16 cellular contexts compared by ENCODE assay signal in the genomic region with DNA sequence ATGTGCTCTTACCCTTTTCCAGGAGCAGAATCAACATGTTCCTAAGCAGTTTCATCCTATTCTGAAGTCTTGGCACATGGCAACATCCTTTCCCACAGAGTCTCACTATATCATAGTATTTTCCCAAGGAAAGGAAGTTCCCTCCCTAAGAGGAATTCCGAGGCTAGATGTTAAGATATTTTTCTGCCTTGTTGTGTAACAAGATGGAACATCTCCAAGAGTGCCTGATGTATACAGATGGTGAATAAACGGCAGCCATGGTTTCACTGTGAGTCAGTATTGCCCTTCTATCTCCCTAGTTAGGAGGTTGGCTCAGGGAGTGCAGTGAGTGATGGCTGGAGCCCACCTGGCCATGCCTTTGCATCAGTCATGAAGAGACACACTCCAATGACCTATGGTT. TPM values are rescaled to one million over a fixed set of nuclear protein-coding genes. Genes with fewer than 3 reads are reported as not detected.
A peak's percentile ranks its signal among the peaks of the same experiment; 100 is the strongest.
DNase-seq lines count a peak whose midpoint lies in the region; ATAC-seq, FAIRE-seq and TF ChIP-seq lines count a peak whose summit lies in the region.
"Had no signal": no experiment of that assay in that cellular context is flagged by ENCODE, and none has a peak within 500 bp of the region (broad histone marks: within the 10 kb centered on the region; RNA-seq: fewer than 3 reads in every experiment).

No MANE protein-coding gene starts in this region.

- H3K4me1 ChIP-seq in A549 (peaks cover 14% of the 10 kb centered on the region), colonic mucosa (no peaks in the 10 kb centered on the region)
- H3K4me1 ChIP-seq: ascending aorta had no signal

- TF ChIP-seq CTCF in A549 (IDR thresholded peaks at IDR 0.05) (no peak), HFFc6 (IDR thresholded peaks at IDR 0.05) (no peak), colonic mucosa (IDR thresholded peaks at IDR 0.05) (no peak), endothelial cell (IDR thresholded peaks at IDR 0.05; ENCODE audit: unreplicated experiment) (no peak)

- POLR2A ChIA-PET in A549 (lab: Yijun Ruan, JAX): no interaction called here

- H3K36me3 ChIP-seq in colonic mucosa: no peaks in the 10 kb centered on the region
- H3K36me3 ChIP-seq: ascending aorta had no signal

- DNase-seq in A549 (ENCODE audit: low read depth in 1 of 2, low spot score in 1 of 2) (peak in 1 of 2 experiments; percentile 50), HFFc6 (peak; percentile 66), colonic mucosa (peak; percentile 4), hepatic stellate cell (ENCODE audit: low spot score) (peak; percentile 34), HTR-8/SVneo (ENCODE audit: insufficient read length, low spot score) (no peak), mucosa of gallbladder (ENCODE audit: low spot score) (no peak), endothelial cell (ENCODE audit: low spot score) (no peak)
- DNase-seq: activated CD4-positive, alpha-beta T cell treated with anti-CD3 and anti-CD28 coated beads for 48 hours; activated T-cell treated with anti-CD3 and anti-CD28 coated beads, Interleukin-2, amount 50 U/mL, for 48 hours; AML-193; H7 had no signal

- 0 out of 3 replicates have a peak overlapping the region, but pooled peaks have one; percentile 6 for H3K4me2 ChIP-seq in A549

- H3K4me3 ChIP-seq in A549 (no peak overlapping the region), colonic mucosa (no peak overlapping the region)
- H3K4me3 ChIP-seq: ascending aorta had no signal

- ATAC-seq in A549 (peak; percentile 64 to 72; a peak in 5 of 6 replicates), GM18867 (IDR thresholded peaks at IDR 0.05; ENCODE audit: unreplicated experiment) (no peak)

- CTCF ChIA-PET in A549 (lab: Yijun Ruan, JAX): interaction anchor here (0.9 to 2.3 kb wide), 6 partner anchors 7 to 252 kb away, joined by 5 to 18 read pairs (median 10); a partner anchor contains a TSS

- TF ChIP-seq POLR2A in A549 (IDR thresholded peaks at IDR 0.05; ENCODE audit: low read length): no peak

- H3K9me3 ChIP-seq in A549 (peaks cover 9% of the 10 kb centered on the region), colonic mucosa (no peaks in the 10 kb centered on the region)
- H3K9me3 ChIP-seq: ascending aorta had no signal

- no peaks in the 10 kb centered on the region for H3K27me3 ChIP-seq in colonic mucosa
- H3K27me3 ChIP-seq: ascending aorta had no signal

- TF ChIP-seq EP300 in A549 (IDR thresholded peaks at IDR 0.05): no peak

- H3K27ac ChIP-seq in A549 (0 out of 6 replicates have a peak overlapping the region, but pooled peaks of 1 of the 2 experiments have one; percentile 4), colonic mucosa (no peak overlapping the region)
- H3K27ac ChIP-seq: ascending aorta had no signal

- H3K27me3 Mint-ChIP-seq in HFFc6 (ENCODE audit: insufficient read depth): no peaks in the 10 kb centered on the region; the same call in 1 of the 2 replicates
- H3K27me3 Mint-ChIP-seq in endothelial cell (ENCODE audit: unreplicated experiment): peaks cover 6% of the 10 kb centered on the region

- no peak overlapping the region; the same call in 1 of the 2 replicates for H3K27ac Mint-ChIP-seq in HFFc6
- no peak overlapping the region for H3K27ac Mint-ChIP-seq in endothelial cell (ENCODE audit: unreplicated experiment)
- H3K27ac Mint-ChIP-seq: progenitor cell of endocrine pancreas; T-helper 1 cell treated with Interleukin-12 subunit alpha and Interleukin-12 subunit beta and Interleukin-4 antibody, amounts not matched to agents 30 μg/mL and 1 μg/mL, for 36 hours had no signal

- intact Hi-C loops in colonic mucosa (cut with DNase I): loop anchor here (10.0 kb wide), 1 partner anchor 635 kb away; no protein-coding TSS in a partner anchor

- H3K36me3 Mint-ChIP-seq in HFFc6 (ENCODE audit: low read depth) (no peaks in the 10 kb centered on the region), endothelial cell (ENCODE audit: low read depth, unreplicated experiment) (no peaks in the 10 kb centered on the region)

- no peaks in the 10 kb centered on the region; the same call in 1 of the 2 replicates for H3K4me1 Mint-ChIP-seq in HFFc6 (ENCODE audit: low read depth)
- H3K4me1 Mint-ChIP-seq in endothelial cell (ENCODE audit: unreplicated experiment): no peaks in the 10 kb centered on the region

- H3K4me3 Mint-ChIP-seq in HFFc6 (no peak overlapping the region), endothelial cell (ENCODE audit: unreplicated experiment) (no peak overlapping the region)
- H3K4me3 Mint-ChIP-seq: T-helper 1 cell treated with Interleukin-12 subunit alpha and Interleukin-12 subunit beta and Interleukin-4 antibody, amounts not matched to agents 30 μg/mL and 1 μg/mL, for 36 hours had no signal

- WGBS in A549 (ENCODE audit: missing lambda C conversion rate): 0% methylated on average over 2 of the region's 2 CpGs

- H3K9ac ChIP-seq in colonic mucosa (ENCODE audit: low read depth in 2 of 2, low read length in 2 of 2): no peak overlapping the region

- TF ChIP-seq RAD21 in A549 (conservative IDR thresholded peaks at IDR 0.05 in 1 of 2, IDR thresholded peaks at IDR 0.05 in 1 of 2): no peak; a peak in 1 of 5 replicates

- H3K9me3 Mint-ChIP-seq in HFFc6 (no peaks in the 10 kb centered on the region; the same call in 1 of the 2 replicates), endothelial cell (ENCODE audit: unreplicated experiment) (no peaks in the 10 kb centered on the region)
- H3K9me3 Mint-ChIP-seq: T-helper 1 cell treated with Interleukin-12 subunit alpha and Interleukin-12 subunit beta and Interleukin-4 antibody, amounts not matched to agents 30 μg/mL and 1 μg/mL, for 36 hours had no signal

- no peak for FAIRE-seq in A549 (lab: Jason Lieb, UNC)
- no peak for FAIRE-seq in HTR-8/SVneo (lab: Jason Lieb, UNC)

TF ChIP-seq in A549, 52 proteins besides CTCF, POLR2A, EP300 and RAD21:
- TF ChIP-seq CEBPB (IDR thresholded peaks at IDR 0.05) (peak in 1 of 2 experiments; percentile 37; a peak in 1 of 4 replicates), CBX2 (IDR thresholded peaks at IDR 0.05; ENCODE audit: borderline replicate concordance, low read depth) (no peak)

RNA-seq across cellular contexts. Expression of a gene that starts 48.2 kb away (rescaled TPM):
- polyA plus RNA-seq in A549 (2011; rRNA removed) (not detected in 2 replicates), A549 (2017; fragmentation: RNase III; extraction: RNeasy Plus Mini Kit Qiagen cat#74134 plus additional on column Dnase treatment) (not detected in 3 replicates)
- polyA plus RNA-seq in A549 (2012; cell fraction: cytosol; rRNA removed): not detected in 2 replicates
- not detected in 2 replicates for polyA plus RNA-seq in A549 (2012; cell fraction: nucleus; rRNA removed)
- polyA minus RNA-seq in A549 (2011; rRNA and poly(A)+ RNA removed): not detected in 2 replicates
- not detected for total RNA-seq in HFFc6 (2021; fragmentation: NEBNext Ultra II Directional; extraction: Animal tissue kit (Norgen Biotek cat#: 25700))
- total RNA-seq in colonic mucosa (under 1 TPM in 1 of 2 donors, not detected in 1; 0.91 TPM), mucosa of gallbladder (not detected), endothelial cell (ENCODE audit: unreplicated experiment) (not detected)
- total RNA-seq: ascending aorta, H7, progenitor cell of endocrine pancreas, ureter had no signal

Comparison
In these comparisons a context has a peak if more than half of its experiments do, and no peak if none do; other contexts are left out.
1. DNase-seq: peak in HFFc6 (single experiment), colonic mucosa (single experiment) and hepatic stellate cell (single experiment); none in HTR-8/SVneo (single experiment), mucosa of gallbladder (single experiment) and endothelial cell (single experiment).